In the genomic region with DNA sequence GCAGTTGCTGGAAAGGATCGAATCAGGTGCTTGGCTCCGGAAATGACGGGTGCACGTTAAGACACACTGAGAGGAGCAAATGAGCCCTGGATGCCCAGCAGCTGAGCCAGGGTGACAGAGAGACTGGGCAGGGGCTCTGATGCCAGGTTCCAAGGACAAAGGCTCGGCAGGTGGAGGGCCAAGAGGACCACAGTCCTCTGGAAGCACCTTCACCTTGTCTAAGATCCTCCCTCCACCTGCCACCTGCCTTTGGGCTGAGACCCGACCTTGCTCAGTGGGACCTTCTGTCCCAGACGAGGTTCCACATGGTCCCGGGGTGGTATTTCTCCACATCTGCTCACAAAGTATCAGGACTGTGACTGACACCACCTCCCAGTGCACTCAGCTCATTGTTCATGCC, we compare ENCODE assay signal across 10 cellular contexts. TPM values are rescaled to one million over a fixed set of nuclear protein-coding genes. Genes with fewer than 3 reads are reported as not detected.
"Had no signal": no experiment of that assay in that cellular context is flagged by ENCODE, and none has a peak within 500 bp of the region (broad histone marks: within the 10 kb centered on the region; RNA-seq: fewer than 3 reads in every experiment).

No MANE protein-coding gene starts in this region.

- H3K4me3 ChIP-seq: uterus had no signal

- H3K4me1 ChIP-seq: uterus had no signal

- H3K9me3 Mint-ChIP-seq: activated naive CD4-positive, alpha-beta T cell treated with anti-CD3 and anti-CD28 coated beads for 36 hours; effector memory CD8-positive, alpha-beta T cell had no signal

- H3K27ac Mint-ChIP-seq: activated CD4-positive, alpha-beta T cell treated with anti-CD3 and anti-CD28 coated beads for 36 hours; activated naive CD4-positive, alpha-beta T cell treated with anti-CD3 and anti-CD28 coated beads for 36 hours; effector memory CD8-positive, alpha-beta T cell had no signal

- H3K36me3 ChIP-seq: uterus had no signal

- H3K9me3 ChIP-seq: left ventricle myocardium inferior, uterus had no signal

- H3K4me3 Mint-ChIP-seq: activated CD4-positive, alpha-beta T cell treated with anti-CD3 and anti-CD28 coated beads for 36 hours; activated naive CD4-positive, alpha-beta T cell treated with anti-CD3 and anti-CD28 coated beads for 36 hours; effector memory CD8-positive, alpha-beta T cell had no signal

- DNase-seq: activated CD4-positive, alpha-beta T cell treated with anti-CD3 and anti-CD28 coated beads for 36 hours; activated naive CD4-positive, alpha-beta T cell treated with anti-CD3 and anti-CD28 coated beads for 36 hours; caudate nucleus; effector memory CD8-positive, alpha-beta T cell; left ventricle myocardium inferior; right cardiac atrium; small intestine; T-helper 9 cell; uterus had no signal

- ATAC-seq: activated CD4-positive, alpha-beta T cell treated with anti-CD3 and anti-CD28 coated beads for 36 hours; effector memory CD8-positive, alpha-beta T cell had no signal

- H3K27ac ChIP-seq: coronary artery, left ventricle myocardium inferior, uterus had no signal

- H3K27me3 ChIP-seq: uterus had no signal

RNA-seq across cellular contexts. Expression of a gene that starts 1.0 kb away (rescaled TPM):
- total RNA-seq: activated CD4-positive, alpha-beta T cell treated with anti-CD3 and anti-CD28 coated beads for 36 hours; activated naive CD4-positive, alpha-beta T cell treated with anti-CD3 and anti-CD28 coated beads for 36 hours had no signal
